In the genomic region with DNA sequence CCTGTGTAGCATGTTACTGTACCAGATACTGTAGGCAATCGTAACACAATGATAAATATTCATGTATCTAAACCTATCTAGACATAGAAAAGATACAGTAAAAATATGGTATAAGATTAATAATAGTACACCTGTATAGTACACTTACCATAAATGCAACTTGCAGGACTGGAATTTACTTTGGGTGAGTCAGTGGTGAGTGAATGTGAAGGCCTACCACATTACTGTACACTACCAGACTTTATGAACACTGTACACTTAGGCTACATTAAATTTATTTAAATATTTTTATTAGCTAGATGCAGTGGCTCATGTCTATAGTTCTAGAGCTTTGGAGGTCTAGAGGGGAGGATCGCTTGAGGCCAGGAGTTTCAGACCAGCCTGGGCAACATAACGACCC, we compare ENCODE assay signal across 15 cellular contexts.
DNase-seq lines count a peak whose midpoint lies in the region; FAIRE-seq and TF ChIP-seq lines count a peak whose summit lies in the region.
"Had no signal": no experiment of that assay in that cellular context is flagged by ENCODE, and none has a peak within 500 bp of the region (broad histone marks: within the 10 kb centered on the region; RNA-seq: fewer than 3 reads in every experiment).

No MANE protein-coding gene starts in this region.

- no peaks in the 10 kb centered on the region for H3K27me3 ChIP-seq in GM23248 (replicated peaks; ENCODE audit: insufficient read depth)
- H3K27me3 ChIP-seq in bronchial epithelial cell (ENCODE audit: control insufficient read depth, insufficient read depth, low read length): peaks cover 2% of the 10 kb centered on the region
- no peaks in the 10 kb centered on the region for H3K27me3 ChIP-seq in vagina

- no peaks in the 10 kb centered on the region for H3K79me2 ChIP-seq in GM23248 (ENCODE audit: insufficient read depth)

- TF ChIP-seq CTCF in bronchial epithelial cell (IDR thresholded peaks at IDR 0.05; ENCODE audit: insufficient read depth, low read length, severe bottlenecking) (no peak), vagina (IDR thresholded peaks at IDR 0.05) (no peak)

- DNase-seq in GM23248: peak; percentile 7
- DNase-seq in M059J (ENCODE audit: low read depth): peak; percentile 22
- DNase-seq in bronchial epithelial cell (ENCODE audit: low read depth): peak; percentile 49
- peak; percentile 26 for DNase-seq in kidney tubule cell (ENCODE audit: low spot score)
- DNase-seq in vagina (ENCODE audit: extremely low spot score in 2 of 2): no peak
- DNase-seq in COR-L47 (lab: John Stamatoyannopoulos, UW): no peak
- no peak for DNase-seq in NCI-H128 (lab: John Stamatoyannopoulos, UW; ENCODE audit: unreplicated experiment)
- DNase-seq: C1 segment of cervical spinal cord; CD4-positive, alpha-beta T cell; DMS79; GDM1; H7 had no signal

- no peak overlapping the region for H2AFZ ChIP-seq in GM23248
- H2AFZ ChIP-seq: GM23338 had no signal

- H3K36me3 ChIP-seq in GM23248 (ENCODE audit: low read depth): no peaks in the 10 kb centered on the region
- no peaks in the 10 kb centered on the region for H3K36me3 ChIP-seq in bronchial epithelial cell (ENCODE audit: control insufficient read depth, insufficient read depth, low read length)
- no peaks in the 10 kb centered on the region for H3K36me3 ChIP-seq in vagina

- no peak overlapping the region for H3K27ac ChIP-seq in GM23248
- no peak overlapping the region for H3K27ac ChIP-seq in vagina

- no peak for TF ChIP-seq POLR2A in vagina (IDR thresholded peaks at IDR 0.05)

- in situ Hi-C loops in GM23248 (cut with MboI): no loop called here

- no peak overlapping the region for H3K9ac ChIP-seq in GM23248

- intact Hi-C loops in vagina (cut with DNase I): no loop called here

- no peak for FAIRE-seq in bronchial epithelial cell (lab: Jason Lieb, UNC)
- FAIRE-seq: A204.1, K562 had no signal

- H3K9me3 ChIP-seq in GM23248 (ENCODE audit: low read depth): no peaks in the 10 kb centered on the region
- no peaks in the 10 kb centered on the region for H3K9me3 ChIP-seq in vagina

- H3K4me3 ChIP-seq in GM23248 (no peak overlapping the region), bronchial epithelial cell (ENCODE audit: low read depth, low read length) (no peak overlapping the region), vagina (no peak overlapping the region)
- H3K4me3 ChIP-seq: GM23338, K562 had no signal

- H4K20me1 ChIP-seq in GM23248 (ENCODE audit: insufficient read depth): no peaks in the 10 kb centered on the region

- 73 to 79% methylated on average over 3 of the region's 3 CpGs for WGBS in GM23248 (ENCODE audit: low coverage in 1 of 2, low lambda C conversion rate in 2 of 2, missing lambda C conversion rate in 2 of 2), 2 experiments

- H3F3A ChIP-seq in GM23248 (ENCODE audit: insufficient read depth): no peaks in the 10 kb centered on the region

- no peaks in the 10 kb centered on the region for H3K9me2 ChIP-seq in GM23248 (ENCODE audit: insufficient read depth)

- H3K4me2 ChIP-seq in GM23248 (ENCODE audit: unreplicated experiment): no peak overlapping the region
- H3K4me2 ChIP-seq: GM23338 had no signal

- H3K4me1 ChIP-seq in GM23248 (ENCODE audit: insufficient read depth): no peaks in the 10 kb centered on the region
- H3K4me1 ChIP-seq in vagina: no peaks in the 10 kb centered on the region

Comparison
In these comparisons a context has a peak if more than half of its experiments do, and no peak if none do; other contexts are left out.
1. DNase-seq: peak in GM23248 (single experiment), M059J (single experiment), bronchial epithelial cell (single experiment) and kidney tubule cell (single experiment); none in vagina (0 of 2), COR-L47 (single experiment) and NCI-H128 (single experiment).